Comparison of ENCODE assay signal across 36 cellular contexts in the genomic region with DNA sequence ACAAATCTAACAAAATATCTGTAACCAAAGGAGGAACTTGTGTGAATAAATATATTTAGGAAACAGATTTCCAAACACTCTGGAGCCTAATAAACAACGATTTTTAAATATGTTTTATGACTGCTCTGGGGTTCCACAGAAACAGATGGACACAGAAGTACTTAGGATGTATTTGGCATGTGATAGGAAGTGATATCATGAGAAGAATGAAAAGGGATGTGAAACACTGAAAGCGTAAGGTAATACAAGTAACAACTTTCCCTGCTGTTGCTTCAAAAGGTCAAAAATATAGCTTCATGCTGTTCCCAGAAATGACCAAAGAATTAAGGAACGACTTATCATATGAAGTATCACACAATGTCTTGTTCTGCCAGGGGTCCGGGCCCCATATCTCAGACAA.
"Had no signal": no experiment of that assay in that cellular context is flagged by ENCODE, and none has a peak within 500 bp of the region (broad histone marks: within the 10 kb centered on the region; RNA-seq: fewer than 3 reads in every experiment).

No MANE protein-coding gene starts in this region.

- H3K36me3 Mint-ChIP-seq: activated CD8-positive, alpha-beta memory T cell treated with anti-CD3 and anti-CD28 coated beads, Interleukin-2, amount 10 ng/mL, durations not matched to agents 7 days and 5 days; activated naive CD4-positive, alpha-beta T cell treated with anti-CD3 and anti-CD28 coated beads, Interleukin-2, amount 10 ng/mL, durations not matched to agents 7 days and 5 days; activated naive CD4-positive, alpha-beta T cell treated with anti-CD3 and anti-CD28 coated beads, Interleukin-2, amount 50 U/mL, for 24 hours; activated naive CD8-positive, alpha-beta T cell; WTC11 had no signal

- FAIRE-seq: astrocyte had no signal

- H3K9me3 ChIP-seq: adrenal gland, body of pancreas, breast epithelium had no signal

- H3K4me3 Mint-ChIP-seq: activated CD4-positive, alpha-beta memory T cell treated with anti-CD3 and anti-CD28 coated beads, Interleukin-2, amount 10 ng/mL, durations not matched to agents 7 days and 5 days; activated CD4-positive, alpha-beta T cell treated with anti-CD3 and anti-CD28 coated beads for 36 hours; activated CD4-positive, alpha-beta T cell treated with anti-CD3 and anti-CD28 coated beads, Interleukin-2, amount 10 ng/mL, durations not matched to agents 7 days and 5 days; activated CD8-positive, alpha-beta memory T cell treated with anti-CD3 and anti-CD28 coated beads, Interleukin-2, amount 10 ng/mL, durations not matched to agents 7 days and 5 days; activated CD8-positive, alpha-beta T cell treated with anti-CD3 and anti-CD28 coated beads, Interleukin-2, amount 10 ng/mL, durations not matched to agents 7 days and 5 days; activated naive CD4-positive, alpha-beta T cell treated with anti-CD3 and anti-CD28 coated beads, Interleukin-2, amount 10 ng/mL, durations not matched to agents 7 days and 5 days; activated naive CD4-positive, alpha-beta T cell treated with anti-CD3 and anti-CD28 coated beads, Interleukin-2, amount 50 U/mL, for 24 hours; activated naive CD8-positive, alpha-beta T cell; activated T-cell treated with anti-CD3 and anti-CD28 coated beads, Interleukin-2, amount 50 U/mL, for 24 hours; T-helper 1 cell treated with Interleukin-12 subunit alpha and Interleukin-12 subunit beta and Interleukin-4 antibody, amounts not matched to agents 30 μg/mL and 1 μg/mL, for 36 hours; T-helper 2 cell treated with Interferon-gamma antibody and Interleukin-4, amounts not matched to agents 5 μg/mL and 100 μg/mL, for 36 hours; WTC11 had no signal

- H3K4me1 ChIP-seq: adrenal gland, body of pancreas, breast epithelium had no signal

- H3K4me3 ChIP-seq: adrenal gland, body of pancreas, breast epithelium had no signal

- ATAC-seq: activated CD4-positive, alpha-beta T cell treated with anti-CD3 and anti-CD28 coated beads for 36 hours; activated CD4-positive, CD25-positive, alpha-beta regulatory T cell treated with anti-CD3 and anti-CD28 coated beads, Interleukin-2, amount 50 U/mL, for 24 hours; activated CD8-positive, alpha-beta memory T cell treated with anti-CD3 and anti-CD28 coated beads, Interleukin-2, amount 10 ng/mL, durations not matched to agents 7 days and 5 days; activated CD8-positive, alpha-beta T cell treated with anti-CD3 and anti-CD28 coated beads, Interleukin-2, amount 10 ng/mL, durations not matched to agents 7 days and 5 days; body of pancreas; WTC11 had no signal

- H3K9me3 Mint-ChIP-seq: activated CD4-positive, alpha-beta memory T cell treated with anti-CD3 and anti-CD28 coated beads, Interleukin-2, amount 10 ng/mL, durations not matched to agents 7 days and 5 days; activated CD4-positive, alpha-beta T cell treated with anti-CD3 and anti-CD28 coated beads, Interleukin-2, amount 10 ng/mL, durations not matched to agents 7 days and 5 days; activated naive CD4-positive, alpha-beta T cell treated with anti-CD3 and anti-CD28 coated beads, Interleukin-2, amount 10 ng/mL, durations not matched to agents 7 days and 5 days; activated naive CD4-positive, alpha-beta T cell treated with anti-CD3 and anti-CD28 coated beads, Interleukin-2, amount 50 U/mL, for 24 hours; activated T-cell treated with anti-CD3 and anti-CD28 coated beads, Interleukin-2, amount 50 U/mL, for 24 hours; T-helper 1 cell treated with Interleukin-12 subunit alpha and Interleukin-12 subunit beta and Interleukin-4 antibody, amounts not matched to agents 30 μg/mL and 1 μg/mL, for 36 hours; WTC11 had no signal

- H3K36me3 ChIP-seq: adrenal gland, brain microvascular endothelial cell, WERI-Rb-1 had no signal

- H3K27me3 ChIP-seq: adrenal gland, body of pancreas, brain microvascular endothelial cell, breast epithelium had no signal

- DNase-seq: activated CD4-positive, alpha-beta memory T cell treated with anti-CD3 and anti-CD28 coated beads, Interleukin-2, amount 10 ng/mL, durations not matched to agents 7 days and 5 days; activated CD4-positive, alpha-beta T cell treated with anti-CD3 and anti-CD28 coated beads for 1 hour; activated CD4-positive, alpha-beta T cell treated with anti-CD3 and anti-CD28 coated beads for 36 hours; activated CD4-positive, alpha-beta T cell treated with anti-CD3 and anti-CD28 coated beads for 48 hours; activated CD4-positive, alpha-beta T cell treated with anti-CD3 and anti-CD28 coated beads, Interleukin-2, amount 10 ng/mL, durations not matched to agents 7 days and 5 days; activated CD4-positive, alpha-beta T cell treated with anti-CD3 and anti-CD28 coated beads, Interleukin-2, amount 50 U/mL, for 48 hours; activated CD4-positive, CD25-positive, alpha-beta regulatory T cell; activated CD8-positive, alpha-beta memory T cell treated with anti-CD3 and anti-CD28 coated beads for 24 hours; activated CD8-positive, alpha-beta memory T cell treated with anti-CD3 and anti-CD28 coated beads, Interleukin-2, amount 10 ng/mL, durations not matched to agents 7 days and 5 days; activated CD8-positive, alpha-beta memory T cell treated with anti-CD3 and anti-CD28 coated beads, Interleukin-2, amount 50 U/mL, for 48 hours; activated CD8-positive, alpha-beta T cell treated with anti-CD3 and anti-CD28 coated beads, Interleukin-2, amount 10 ng/mL, durations not matched to agents 7 days and 5 days; activated effector memory CD4-positive, alpha-beta T cell treated with Interleukin-2 at 50 U/mL for 16 hours; activated gamma-delta T cell; activated naive CD4-positive, alpha-beta T cell treated with anti-CD3 and anti-CD28 coated beads, Interleukin-2, amount 10 ng/mL, durations not matched to agents 7 days and 5 days; activated naive CD4-positive, alpha-beta T cell treated with Interleukin-2 at 50 U/mL for 16 hours; activated T-cell treated with anti-CD3 and anti-CD28 coated beads, Interleukin-2, amount 50 U/mL, for 24 hours; activated T-cell treated with anti-CD3 and anti-CD28 coated beads, Interleukin-2, amount 50 U/mL, for 48 hours; adrenal gland; amniotic stem cell; aorta; body of pancreas; brain microvascular endothelial cell; central memory CD4-positive, alpha-beta T cell; T-helper 1 cell; T-helper 2 cell; T-helper 9 cell; WERI-Rb-1 had no signal

- H3K4me1 Mint-ChIP-seq: activated CD4-positive, alpha-beta memory T cell treated with anti-CD3 and anti-CD28 coated beads, Interleukin-2, amount 10 ng/mL, durations not matched to agents 7 days and 5 days; activated CD4-positive, alpha-beta T cell treated with anti-CD3 and anti-CD28 coated beads for 36 hours; activated CD4-positive, alpha-beta T cell treated with anti-CD3 and anti-CD28 coated beads, Interleukin-2, amount 10 ng/mL, durations not matched to agents 7 days and 5 days; activated naive CD4-positive, alpha-beta T cell treated with anti-CD3 and anti-CD28 coated beads, Interleukin-2, amount 10 ng/mL, durations not matched to agents 7 days and 5 days; activated naive CD4-positive, alpha-beta T cell treated with anti-CD3 and anti-CD28 coated beads, Interleukin-2, amount 50 U/mL, for 24 hours had no signal

- H3K27ac ChIP-seq: adrenal gland, body of pancreas, brain microvascular endothelial cell, breast epithelium, WERI-Rb-1 had no signal

- H3K27ac Mint-ChIP-seq: activated CD4-positive, alpha-beta memory T cell treated with anti-CD3 and anti-CD28 coated beads, Interleukin-2, amount 10 ng/mL, durations not matched to agents 7 days and 5 days; activated CD4-positive, alpha-beta T cell treated with anti-CD3 and anti-CD28 coated beads for 36 hours; activated CD4-positive, alpha-beta T cell treated with anti-CD3 and anti-CD28 coated beads, Interleukin-2, amount 10 ng/mL, durations not matched to agents 7 days and 5 days; activated CD8-positive, alpha-beta memory T cell treated with anti-CD3 and anti-CD28 coated beads, Interleukin-2, amount 10 ng/mL, durations not matched to agents 7 days and 5 days; activated CD8-positive, alpha-beta T cell treated with anti-CD3 and anti-CD28 coated beads, Interleukin-2, amount 10 ng/mL, durations not matched to agents 7 days and 5 days; activated naive CD4-positive, alpha-beta T cell treated with anti-CD3 and anti-CD28 coated beads, Interleukin-2, amount 10 ng/mL, durations not matched to agents 7 days and 5 days; activated naive CD4-positive, alpha-beta T cell treated with anti-CD3 and anti-CD28 coated beads, Interleukin-2, amount 50 U/mL, for 24 hours; activated naive CD8-positive, alpha-beta T cell; activated T-cell treated with anti-CD3 and anti-CD28 coated beads, Interleukin-2, amount 50 U/mL, for 24 hours; activated T-helper 2 cell treated with anti-CD3 and anti-CD28 coated beads, Interferon-gamma antibody, Interleukin-2, Interleukin-4, amounts not matched to agents 10 μg/mL and 5 μg/mL and 100 μg/mL, durations not matched to agents 14 hours and 24 hours and 36 hours; T-helper 1 cell treated with Interleukin-12 subunit alpha and Interleukin-12 subunit beta and Interleukin-4 antibody, amounts not matched to agents 30 μg/mL and 1 μg/mL, for 36 hours; T-helper 2 cell treated with Interferon-gamma antibody and Interleukin-4, amounts not matched to agents 5 μg/mL and 100 μg/mL, for 36 hours; WTC11 had no signal
